Comparison of ENCODE assay signal across 27 cellular contexts in genomic region chr5:36619012-36619635, GRCh38. TPM values are rescaled to one million over a fixed set of nuclear protein-coding genes. Genes with fewer than 3 reads are reported as not detected.
DNase-seq lines count a peak whose midpoint lies in the region; ATAC-seq and TF ChIP-seq lines count a peak whose summit lies in the region.
"Had no signal": no experiment of that assay in that cellular context is flagged by ENCODE, and none has a peak within 500 bp of the region (broad histone marks: within the 10 kb centered on the region; RNA-seq: fewer than 3 reads in every experiment).

No MANE protein-coding gene starts in this region.

- H3K36me3 ChIP-seq in Caco-2 (ENCODE audit: control insufficient read depth, insufficient read depth, low read length): no peaks in the 10 kb centered on the region
- no peaks in the 10 kb centered on the region for H3K36me3 ChIP-seq in HUES64 (ENCODE audit: insufficient read depth, low read length)
- H3K36me3 ChIP-seq in endodermal cell (ENCODE audit: control insufficient read depth, insufficient read depth, low read length): no peaks in the 10 kb centered on the region
- H3K36me3 ChIP-seq: tibial artery had no signal

- DNase-seq in Caco-2 (peak in 1 of 2 experiments; percentile 22), endodermal cell (peak; percentile 93), iPS-NIHi7 (ENCODE audit: extremely low spot score) (peak; percentile 80), NCI-H1048 (lab: John Stamatoyannopoulos, UW) (no peak)
- no peak for DNase-seq in stimulated activated effector memory CD8-positive, alpha-beta T cell treated with anti-CD3 and anti-CD28 coated beads, Interleukin-12 subunit alpha, Interleukin-12 subunit beta, amount 100 ng/mL, for 72 hours (ENCODE audit: low spot score in 2 of 2)
- DNase-seq: 8988T; activated CD4-positive, alpha-beta T cell treated with anti-CD3 and anti-CD28 coated beads, Interleukin-2, amount 50 U/mL, for 48 hours; activated naive CD4-positive, alpha-beta T cell treated with anti-CD3 and anti-CD28 coated beads, Interleukin-2, amount 50 U/mL, for 16 hours; amygdala; DND-41; erythroblast; heart left ventricle; mucosa of descending colon; NCI-H2171; NCI-H510A treated with DMSO at 0.1 percent for 48 hours; NK-92 treated with Interleukin-12 subunit alpha and Interleukin-12 subunit beta, amount 100 ng/mL, for 24 hours; SHP77 treated with DMSO at 0.1 percent for 48 hours; small intestine; tibial artery had no signal

- no peaks in the 10 kb centered on the region for H3K27me3 Mint-ChIP-seq in Caco-2 (ENCODE audit: insufficient read depth, unreplicated experiment)
- H3K27me3 Mint-ChIP-seq in endodermal cell (ENCODE audit: insufficient read depth): no peaks in the 10 kb centered on the region

- H3K9ac ChIP-seq in HUES64 (ENCODE audit: low read depth, low read length) (peak overlapping the region; percentile 50), endodermal cell (ENCODE audit: extremely low read depth, low read length, poor library complexity, severe bottlenecking) (peak overlapping the region; percentile 53)
- H3K9ac ChIP-seq: KMS-11 had no signal

- intact Hi-C loops in Caco-2 (cut with micrococcal nuclease; ENCODE audit: unreplicated experiment): no loop called here

- H3K9me3 Mint-ChIP-seq in Caco-2 (ENCODE audit: unreplicated experiment) (no peaks in the 10 kb centered on the region), endodermal cell (no peaks in the 10 kb centered on the region)
- H3K9me3 Mint-ChIP-seq in stimulated activated effector memory CD8-positive, alpha-beta T cell treated with anti-CD3 and anti-CD28 coated beads, Interleukin-12 subunit alpha, Interleukin-12 subunit beta, amount 100 ng/mL, for 72 hours: no peaks in the 10 kb centered on the region
- H3K9me3 Mint-ChIP-seq: activated T-helper 17 cell treated with anti-CD3 and anti-CD28 coated beads, Interleukin-2, amount 50 U/mL, for 72 hours; natural killer cell treated with Interleukin-12 subunit alpha and Interleukin-12 subunit beta and Interleukin-15 and Interleukin-18, amount 100 ng/mL, for 72 hours had no signal

- WGBS in HUES64: 64% methylated on average over 8 of the region's 8 CpGs
- WGBS in endodermal cell (ENCODE audit: insufficient coverage in 1 of 2, insufficient read length in 1 of 2), 2 experiments: 60 to 74% methylated on average over 5 to 8 of the region's 8 CpGs

- peak overlapping the region; percentile 92 for H3K27ac ChIP-seq in HUES64 (ENCODE audit: low read depth, low read length)
- H3K27ac ChIP-seq in endodermal cell (ENCODE audit: low read depth, low read length): no peak overlapping the region
- H3K27ac ChIP-seq: heart left ventricle, KMS-11, tibial artery had no signal

- H3K27me3 ChIP-seq in Caco-2 (replicated peaks; ENCODE audit: control insufficient read depth, insufficient read depth, low read length): no peaks in the 10 kb centered on the region
- H3K27me3 ChIP-seq in HUES64 (ENCODE audit: insufficient read depth, low read length): no peaks in the 10 kb centered on the region
- no peaks in the 10 kb centered on the region for H3K27me3 ChIP-seq in endodermal cell (ENCODE audit: control insufficient read depth, insufficient read depth, low read length, poor library complexity, severe bottlenecking)
- H3K27me3 ChIP-seq: heart left ventricle, tibial artery had no signal

- no peak for ATAC-seq in stimulated activated effector memory CD8-positive, alpha-beta T cell treated with anti-CD3 and anti-CD28 coated beads, Interleukin-12 subunit alpha, Interleukin-12 subunit beta, amount 100 ng/mL, for 72 hours
- ATAC-seq in HG03097 (IDR thresholded peaks at IDR 0.05; ENCODE audit: low FRiP score, unreplicated experiment): no peak
- ATAC-seq in HG03095 (IDR thresholded peaks at IDR 0.05; ENCODE audit: unreplicated experiment): no peak
- ATAC-seq: activated T-helper 17 cell treated with anti-CD3 and anti-CD28 coated beads, Interleukin-2, amount 50 U/mL, for 72 hours; heart left ventricle; mucosa of descending colon; natural killer cell treated with Interleukin-12 subunit alpha and Interleukin-12 subunit beta and Interleukin-15 and Interleukin-18, amount 100 ng/mL, for 72 hours; Panc1 had no signal

- CTCF ChIA-PET in Caco-2 (lab: Charles Lee): no interaction called here

- BruUV-seq in Caco-2 (replicated peaks; lab: Mats Ljungman, UMichigan): no TSS peak

- H3K4me3 Mint-ChIP-seq in Caco-2 (ENCODE audit: unreplicated experiment): peak overlapping the region; percentile 27
- H3K4me3 Mint-ChIP-seq in endodermal cell: peak overlapping the region; percentile 29
- no peak overlapping the region for H3K4me3 Mint-ChIP-seq in stimulated activated effector memory CD8-positive, alpha-beta T cell treated with anti-CD3 and anti-CD28 coated beads, Interleukin-12 subunit alpha, Interleukin-12 subunit beta, amount 100 ng/mL, for 72 hours
- H3K4me3 Mint-ChIP-seq: activated T-helper 17 cell treated with anti-CD3 and anti-CD28 coated beads, Interleukin-2, amount 50 U/mL, for 72 hours; natural killer cell treated with Interleukin-12 subunit alpha and Interleukin-12 subunit beta and Interleukin-15 and Interleukin-18, amount 100 ng/mL, for 72 hours had no signal

- TF ChIP-seq CTCF in Caco-2 (IDR thresholded peaks at IDR 0.05; ENCODE audit: insufficient read depth in 1 of 2, low read depth in 1 of 2, low read length in 1 of 2, severe bottlenecking in 1 of 2, unreplicated experiment in 1 of 2) (no peak), endodermal cell (conservative IDR thresholded peaks at IDR 0.05) (peak; percentile 42)

- POLR2A ChIA-PET in Caco-2 (lab: Charles Lee): no interaction called here

- no peak overlapping the region for H3K27ac Mint-ChIP-seq in Caco-2 (ENCODE audit: unreplicated experiment)
- H3K27ac Mint-ChIP-seq in endodermal cell: peak overlapping the region; percentile 97
- H3K27ac Mint-ChIP-seq in stimulated activated effector memory CD8-positive, alpha-beta T cell treated with anti-CD3 and anti-CD28 coated beads, Interleukin-12 subunit alpha, Interleukin-12 subunit beta, amount 100 ng/mL, for 72 hours: no peak overlapping the region
- H3K27ac Mint-ChIP-seq: activated T-helper 17 cell treated with anti-CD3 and anti-CD28 coated beads, Interleukin-2, amount 50 U/mL, for 72 hours; natural killer cell treated with Interleukin-12 subunit alpha and Interleukin-12 subunit beta and Interleukin-15 and Interleukin-18, amount 100 ng/mL, for 72 hours had no signal

- H3K4me1 Mint-ChIP-seq in Caco-2 (ENCODE audit: low read depth, unreplicated experiment) (peaks cover 22% of the 10 kb centered on the region), endodermal cell (peaks cover 54% of the 10 kb centered on the region)
- no peaks in the 10 kb centered on the region for H3K4me1 Mint-ChIP-seq in stimulated activated effector memory CD8-positive, alpha-beta T cell treated with anti-CD3 and anti-CD28 coated beads, Interleukin-12 subunit alpha, Interleukin-12 subunit beta, amount 100 ng/mL, for 72 hours
- H3K4me1 Mint-ChIP-seq: activated T-helper 17 cell treated with anti-CD3 and anti-CD28 coated beads, Interleukin-2, amount 50 U/mL, for 72 hours had no signal

- H3K9me3 ChIP-seq in Caco-2 (no peaks in the 10 kb centered on the region), HUES64 (ENCODE audit: insufficient read depth, low read depth, low read length) (no peaks in the 10 kb centered on the region), endodermal cell (ENCODE audit: control insufficient read depth, low read length) (no peaks in the 10 kb centered on the region)
- H3K9me3 ChIP-seq: heart left ventricle, mucosa of descending colon, tibial artery had no signal

- H3K4me1 ChIP-seq in Caco-2: peaks cover 23% of the 10 kb centered on the region
- H3K4me1 ChIP-seq in HUES64 (ENCODE audit: insufficient read depth, low read length): peaks cover 49% of the 10 kb centered on the region
- H3K4me1 ChIP-seq in endodermal cell (ENCODE audit: control insufficient read depth, insufficient read depth, low read length): peaks cover 27% of the 10 kb centered on the region
- H3K4me1 ChIP-seq: tibial artery had no signal

- H3K36me3 Mint-ChIP-seq in Caco-2 (ENCODE audit: insufficient read depth, unreplicated experiment): peaks cover 77% of the 10 kb centered on the region
- H3K36me3 Mint-ChIP-seq in endodermal cell (ENCODE audit: low read depth): no peaks in the 10 kb centered on the region
- H3K36me3 Mint-ChIP-seq in stimulated activated effector memory CD8-positive, alpha-beta T cell treated with anti-CD3 and anti-CD28 coated beads, Interleukin-12 subunit alpha, Interleukin-12 subunit beta, amount 100 ng/mL, for 72 hours: no peaks in the 10 kb centered on the region
- H3K36me3 Mint-ChIP-seq: natural killer cell treated with Interleukin-12 subunit alpha and Interleukin-12 subunit beta and Interleukin-15 and Interleukin-18, amount 100 ng/mL, for 72 hours had no signal

- no peak overlapping the region for H3K4me3 ChIP-seq in Caco-2 (ENCODE audit: low read depth, low read length)
- 0 out of 2 replicates have a peak overlapping the region, but pooled peaks have one; percentile 7 for H3K4me3 ChIP-seq in HUES64 (ENCODE audit: low read length)
- H3K4me3 ChIP-seq in endodermal cell (ENCODE audit: low read length): peak overlapping the region; percentile 31
- H3K4me3 ChIP-seq: heart left ventricle, mucosa of descending colon, tibial artery had no signal

RNA-seq across cellular contexts. Expression of gene SLC1A3, which starts 12.7 kb away (rescaled TPM):
- total RNA-seq in Caco-2 (2022) (178 and 195 TPM in 2 replicates), endodermal cell (1 to 10 TPM; 2.6 to 4.2 TPM)
- polyA plus RNA-seq in HUES64 (2013, experiment 1 of 2): 16.2 TPM
- 13.7 TPM for polyA plus RNA-seq in HUES64 (2013, experiment 2 of 2)
- polyA plus RNA-seq in endodermal cell (2013, experiment 1 of 2): 20.5 TPM
- polyA plus RNA-seq in endodermal cell (2013, experiment 2 of 2): 16.9 TPM
- total RNA-seq: HT-29 had no signal

Comparison
In these comparisons a context has a peak if more than half of its experiments do, and no peak if none do; other contexts are left out.
1. DNase-seq: peak in endodermal cell (single experiment) and iPS-NIHi7 (single experiment); none in stimulated activated effector memory CD8-positive, alpha-beta T cell treated with anti-CD3 and anti-CD28 coated beads, Interleukin-12 subunit alpha, Interleukin-12 subunit beta, amount 100 ng/mL, for 72 hours (0 of 2) and NCI-H1048 (single experiment).
2. RNA of gene SLC1A3, which starts 12.7 kb away (total RNA-seq): 178 to 195 TPM in Caco-2; 2.6 to 4.2 TPM in endodermal cell; every median in the first group is over 10 times any median in the second.